Comparison of ENCODE assay signal across 17 cellular contexts in the genomic region with DNA sequence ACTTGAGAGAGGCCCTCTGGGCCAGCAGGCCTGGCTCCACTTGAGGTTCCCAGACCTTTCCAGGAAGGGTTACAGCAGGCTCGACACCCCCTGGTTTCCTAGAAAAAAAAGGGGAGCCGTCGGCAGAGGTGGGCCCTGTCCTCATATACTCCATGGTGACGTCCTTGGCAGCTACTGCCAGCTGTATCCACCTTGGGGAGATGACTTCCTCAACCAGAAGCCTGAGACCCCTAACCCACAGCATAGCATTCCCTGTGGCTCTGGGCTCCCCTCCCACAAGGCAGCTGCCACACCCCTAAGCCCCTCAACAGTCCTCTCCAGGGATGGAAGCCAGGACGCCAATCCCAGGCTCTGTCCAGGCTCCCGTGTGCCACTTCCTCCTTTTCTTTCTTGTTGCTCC.
A peak's percentile ranks its signal among the peaks of the same experiment; 100 is the strongest.
DNase-seq lines count a peak whose midpoint lies in the region; FAIRE-seq and TF ChIP-seq lines count a peak whose summit lies in the region.
"Had no signal": no experiment of that assay in that cellular context is flagged by ENCODE, and none has a peak within 500 bp of the region (broad histone marks: within the 10 kb centered on the region; RNA-seq: fewer than 3 reads in every experiment).

No MANE protein-coding gene starts in this region.

- H3K4me2 ChIP-seq in H9 (ENCODE audit: insufficient read depth, insufficient read length, low read length) (no peak overlapping the region), hepatocyte (no peak overlapping the region)
- H3K4me2 ChIP-seq: BLaER1 treated with 17β-estradiol and CSF1 and Interleukin-3, amounts not matched to agents 10 nM and 100 nM had no signal

- H3K23ac ChIP-seq in H9 (ENCODE audit: insufficient read length, low read depth, low read length): no peak overlapping the region

- H3K27ac ChIP-seq in H9 (ENCODE audit: insufficient read length, low read depth, low read length): no peak overlapping the region
- H3K27ac ChIP-seq in WERI-Rb-1: peak overlapping the region; percentile 10; the same call in 1 of the 2 replicates
- H3K27ac ChIP-seq in prostate gland: no peak overlapping the region
- no peak overlapping the region for H3K27ac ChIP-seq in hepatocyte
- H3K27ac ChIP-seq: BLaER1 treated with 17β-estradiol and CSF1 and Interleukin-3, amounts not matched to agents 10 nM and 100 nM; HL-60 had no signal

- H2AFZ ChIP-seq in H9 (ENCODE audit: low read length) (no peak overlapping the region), hepatocyte (no peak overlapping the region)

- H3K56ac ChIP-seq in H9 (ENCODE audit: insufficient read length, low read depth, low read length): no peak overlapping the region

- no peaks in the 10 kb centered on the region for H3K79me2 ChIP-seq in H9 (ENCODE audit: insufficient read depth, low read length)
- H3K79me2 ChIP-seq in hepatocyte: no peaks in the 10 kb centered on the region

- DNase-seq in H9 (peak; percentile 14), WERI-Rb-1 (no peak), myocyte (ENCODE audit: low read depth) (peak; percentile 46), prostate gland (ENCODE audit: low spot score) (peak; percentile 1), GM12891 (ENCODE audit: insufficient read length, low spot score) (no peak), urothelium cell line (ENCODE audit: low spot score) (no peak), hepatocyte (ENCODE audit: low spot score) (no peak)
- no peak for DNase-seq in activated T-helper 1 cell treated with anti-CD3 and anti-CD28 coated beads, Interleukin-12 subunit alpha, Interleukin-12 subunit beta, Interleukin-2, Interleukin-4 antibody, amounts not matched to agents 30 ng/mL and 10 ng/mL and 1 ng/mL, durations not matched to agents 14 hours and 24 hours and 36 hours (ENCODE audit: low spot score)
- DNase-seq: CD4-positive, CD25-positive, alpha-beta regulatory T cell; DMS 273 treated with DMSO at 0.1 percent for 48 hours; GOT3; HCEC 1CT; HFFc6 had no signal

- no CpG with 5 or more reads among the region's 6 CpGs for WGBS in H9 (ENCODE audit: extremely low coverage, insufficient read length, low lambda C conversion rate)
- WGBS in prostate gland: 82% methylated on average over 6 of the region's 6 CpGs
- 94% methylated on average over 6 of the region's 6 CpGs for WGBS in hepatocyte (ENCODE audit: low lambda C conversion rate, missing lambda C conversion rate)

- H3K9me2 ChIP-seq in hepatocyte (replicated peaks; ENCODE audit: insufficient read depth): no peaks in the 10 kb centered on the region

- H3K27ac Mint-ChIP-seq in H9: no peak overlapping the region
- no peak overlapping the region for H3K27ac Mint-ChIP-seq in activated T-helper 1 cell treated with anti-CD3 and anti-CD28 coated beads, Interleukin-12 subunit alpha, Interleukin-12 subunit beta, Interleukin-2, Interleukin-4 antibody, amounts not matched to agents 30 ng/mL and 10 ng/mL and 1 ng/mL, durations not matched to agents 14 hours and 24 hours and 36 hours
- H3K27ac Mint-ChIP-seq: HFFc6 had no signal

- H2BK5ac ChIP-seq in H9 (ENCODE audit: insufficient read length, low read length): no peak overlapping the region

- H3K23me2 ChIP-seq in H9 (ENCODE audit: insufficient read length, low read depth, low read length, poor library complexity, severe bottlenecking): no peaks in the 10 kb centered on the region

- H4K20me1 ChIP-seq in H9 (ENCODE audit: control insufficient read depth, insufficient read depth, insufficient read length) (no peaks in the 10 kb centered on the region), hepatocyte (ENCODE audit: insufficient read depth, poor library complexity, severe bottlenecking) (no peaks in the 10 kb centered on the region)

- no peak for TF ChIP-seq POLR2A in prostate gland (IDR thresholded peaks at IDR 0.05)
- TF ChIP-seq POLR2A in GM12891 (IDR thresholded peaks at IDR 0.05; ENCODE audit: low read depth, low read length): no peak

- no peak overlapping the region for H2BK12ac ChIP-seq in H9 (ENCODE audit: insufficient read length, low read depth, low read length)

- H4K91ac ChIP-seq in H9 (ENCODE audit: insufficient read length, low read depth, low read length): no peak overlapping the region

- H3K27me3 ChIP-seq in H9 (ENCODE audit: insufficient read depth, low read length) (no peaks in the 10 kb centered on the region), WERI-Rb-1 (ENCODE audit: insufficient read depth, low read depth, severe bottlenecking) (no peaks in the 10 kb centered on the region), prostate gland (replicated peaks; ENCODE audit: insufficient read depth) (no peaks in the 10 kb centered on the region), hepatocyte (no peaks in the 10 kb centered on the region)
- H3K27me3 ChIP-seq: BLaER1 treated with 17β-estradiol and CSF1 and Interleukin-3, amounts not matched to agents 10 nM and 100 nM had no signal

- H2AK5ac ChIP-seq in H9 (ENCODE audit: insufficient read length, low read length): no peak overlapping the region

- H2BK20ac ChIP-seq in H9 (ENCODE audit: low read depth, low read length, poor library complexity, severe bottlenecking): no peak overlapping the region

- no peak overlapping the region for H3T11ph ChIP-seq in H9 (ENCODE audit: low read length)

- H3K4me3 ChIP-seq in WERI-Rb-1 (ENCODE audit: low read depth, low read length) (no peak overlapping the region), prostate gland (no peak overlapping the region), hepatocyte (no peak overlapping the region)
- H3K4me3 ChIP-seq: BLaER1 treated with 17β-estradiol and CSF1 and Interleukin-3, amounts not matched to agents 10 nM and 100 nM had no signal

- no peak overlapping the region for H2BK120ac ChIP-seq in H9 (ENCODE audit: low read depth, low read length, poor library complexity, severe bottlenecking)

- no peaks in the 10 kb centered on the region for H3K36me3 ChIP-seq in WERI-Rb-1
- H3K36me3 ChIP-seq in prostate gland: no peaks in the 10 kb centered on the region
- H3K36me3 ChIP-seq in hepatocyte (replicated peaks; ENCODE audit: insufficient read depth, low read depth): no peaks in the 10 kb centered on the region
- H3K36me3 ChIP-seq: BLaER1 treated with 17β-estradiol and CSF1 and Interleukin-3, amounts not matched to agents 10 nM and 100 nM had no signal

- peaks cover 0 to 5% of the 10 kb centered on the region in 2 experiments; a peak in 2 of 4 replicates for H3K4me1 Mint-ChIP-seq in H9
- H3K4me1 Mint-ChIP-seq in activated T-helper 1 cell treated with anti-CD3 and anti-CD28 coated beads, Interleukin-12 subunit alpha, Interleukin-12 subunit beta, Interleukin-2, Interleukin-4 antibody, amounts not matched to agents 30 ng/mL and 10 ng/mL and 1 ng/mL, durations not matched to agents 14 hours and 24 hours and 36 hours (ENCODE audit: low read depth): peaks cover 5% of the 10 kb centered on the region
- H3K4me1 Mint-ChIP-seq: CD4-positive, CD25-positive, alpha-beta regulatory T cell had no signal

- no peak for FAIRE-seq in GM12891 (lab: Jason Lieb, UNC)
- no peak for FAIRE-seq in urothelium cell line (lab: Jason Lieb, UNC)
- FAIRE-seq: GM18507, GM19239 had no signal

- H3K27me3 Mint-ChIP-seq in H9 (ENCODE audit: low read depth): peaks cover 4% of the 10 kb centered on the region; the same call in 1 of the 2 replicates
- peaks cover 7% of the 10 kb centered on the region for H3K27me3 Mint-ChIP-seq in activated T-helper 1 cell treated with anti-CD3 and anti-CD28 coated beads, Interleukin-12 subunit alpha, Interleukin-12 subunit beta, Interleukin-2, Interleukin-4 antibody, amounts not matched to agents 30 ng/mL and 10 ng/mL and 1 ng/mL, durations not matched to agents 14 hours and 24 hours and 36 hours (ENCODE audit: insufficient read depth)

- no peaks in the 10 kb centered on the region for H3K79me1 ChIP-seq in H9 (ENCODE audit: insufficient read depth, low read depth, low read length, poor library complexity, severe bottlenecking)

- no peak overlapping the region for H4K8ac ChIP-seq in H9 (replicated peaks; ENCODE audit: insufficient read length, low read depth, low read length)

- TF ChIP-seq CTCF in H9 (conservative IDR thresholded peaks at IDR 0.05): no peak
- no peak for TF ChIP-seq CTCF in WERI-Rb-1 (IDR thresholded peaks at IDR 0.05; ENCODE audit: low read depth, low read length)
- no peak for TF ChIP-seq CTCF in prostate gland (IDR thresholded peaks at IDR 0.05)
- TF ChIP-seq CTCF in hepatocyte (IDR thresholded peaks at IDR 0.05; ENCODE audit: poor library complexity): no peak

- H2BK15ac ChIP-seq in H9 (ENCODE audit: low read depth, low read length): no peak overlapping the region

- H3K9me3 ChIP-seq in H9 (ENCODE audit: control insufficient read depth, low read depth, low read length) (no peaks in the 10 kb centered on the region), WERI-Rb-1 (ENCODE audit: severe bottlenecking) (peaks cover 11% of the 10 kb centered on the region), prostate gland (no peaks in the 10 kb centered on the region), hepatocyte (ENCODE audit: low read depth) (no peaks in the 10 kb centered on the region)

- no peak overlapping the region for H3K4ac ChIP-seq in H9 (ENCODE audit: low read depth, low read length)

- intact Hi-C loops in prostate gland (cut with DNase I): no loop called here
- intact Hi-C loops in activated T-helper 1 cell treated with anti-CD3 and anti-CD28 coated beads, Interleukin-12 subunit alpha, Interleukin-12 subunit beta, Interleukin-2, Interleukin-4 antibody, amounts not matched to agents 30 ng/mL and 10 ng/mL and 1 ng/mL, durations not matched to agents 14 hours and 24 hours and 36 hours (cut with micrococcal nuclease): no loop called here

- H3K4me1 ChIP-seq in H9 (ENCODE audit: insufficient read depth, low read length): no peaks in the 10 kb centered on the region
- no peaks in the 10 kb centered on the region for H3K4me1 ChIP-seq in prostate gland (replicated peaks)
- H3K4me1 ChIP-seq in hepatocyte (ENCODE audit: insufficient read depth): no peaks in the 10 kb centered on the region

- no peak overlapping the region for H3K18ac ChIP-seq in H9 (ENCODE audit: insufficient read length, low read depth, low read length)

- H3K4me3 Mint-ChIP-seq in H9: no peak overlapping the region
- H3K4me3 Mint-ChIP-seq in activated T-helper 1 cell treated with anti-CD3 and anti-CD28 coated beads, Interleukin-12 subunit alpha, Interleukin-12 subunit beta, Interleukin-2, Interleukin-4 antibody, amounts not matched to agents 30 ng/mL and 10 ng/mL and 1 ng/mL, durations not matched to agents 14 hours and 24 hours and 36 hours: no peak overlapping the region
- H3K4me3 Mint-ChIP-seq: CD4-positive, CD25-positive, alpha-beta regulatory T cell; HFFc6 had no signal

- H3K9ac ChIP-seq in H9 (ENCODE audit: extremely low read depth, insufficient read length, low read length): no peak overlapping the region
- H3K9ac ChIP-seq: BLaER1 treated with 17β-estradiol and CSF1 and Interleukin-3, amounts not matched to agents 10 nM and 100 nM had no signal

- no peak overlapping the region for H3K14ac ChIP-seq in H9 (ENCODE audit: insufficient read depth, low read length)

- H4K5ac ChIP-seq in H9 (ENCODE audit: insufficient read length, low read depth, low read length): no peak overlapping the region

- peaks cover 0 to 2% of the 10 kb centered on the region in 2 experiments; a peak in 3 of 5 replicates for H3K9me3 Mint-ChIP-seq in H9
- H3K9me3 Mint-ChIP-seq in activated T-helper 1 cell treated with anti-CD3 and anti-CD28 coated beads, Interleukin-12 subunit alpha, Interleukin-12 subunit beta, Interleukin-2, Interleukin-4 antibody, amounts not matched to agents 30 ng/mL and 10 ng/mL and 1 ng/mL, durations not matched to agents 14 hours and 24 hours and 36 hours: peaks cover 2% of the 10 kb centered on the region

- H3K36me3 Mint-ChIP-seq in H9 (ENCODE audit: insufficient read depth in 1 of 3, low read depth in 3 of 3): peaks cover 0 to 8% (median 3%) of the 10 kb centered on the region in 3 experiments; a peak in 4 of 7 replicates
- no peaks in the 10 kb centered on the region for H3K36me3 Mint-ChIP-seq in activated T-helper 1 cell treated with anti-CD3 and anti-CD28 coated beads, Interleukin-12 subunit alpha, Interleukin-12 subunit beta, Interleukin-2, Interleukin-4 antibody, amounts not matched to agents 30 ng/mL and 10 ng/mL and 1 ng/mL, durations not matched to agents 14 hours and 24 hours and 36 hours (ENCODE audit: low read depth)
- H3K36me3 Mint-ChIP-seq: CD4-positive, CD25-positive, alpha-beta regulatory T cell had no signal

Comparison
In these comparisons a context has a peak if more than half of its experiments do, and no peak if none do; other contexts are left out.
1. DNase-seq: peak in H9 (single experiment), myocyte (single experiment) and prostate gland (single experiment); none in WERI-Rb-1 (single experiment), GM12891 (single experiment), urothelium cell line (single experiment), hepatocyte (single experiment) and activated T-helper 1 cell treated with anti-CD3 and anti-CD28 coated beads, Interleukin-12 subunit alpha, Interleukin-12 subunit beta, Interleukin-2, Interleukin-4 antibody, amounts not matched to agents 30 ng/mL and 10 ng/mL and 1 ng/mL, durations not matched to agents 14 hours and 24 hours and 36 hours (single experiment).